In the genomic region with DNA sequence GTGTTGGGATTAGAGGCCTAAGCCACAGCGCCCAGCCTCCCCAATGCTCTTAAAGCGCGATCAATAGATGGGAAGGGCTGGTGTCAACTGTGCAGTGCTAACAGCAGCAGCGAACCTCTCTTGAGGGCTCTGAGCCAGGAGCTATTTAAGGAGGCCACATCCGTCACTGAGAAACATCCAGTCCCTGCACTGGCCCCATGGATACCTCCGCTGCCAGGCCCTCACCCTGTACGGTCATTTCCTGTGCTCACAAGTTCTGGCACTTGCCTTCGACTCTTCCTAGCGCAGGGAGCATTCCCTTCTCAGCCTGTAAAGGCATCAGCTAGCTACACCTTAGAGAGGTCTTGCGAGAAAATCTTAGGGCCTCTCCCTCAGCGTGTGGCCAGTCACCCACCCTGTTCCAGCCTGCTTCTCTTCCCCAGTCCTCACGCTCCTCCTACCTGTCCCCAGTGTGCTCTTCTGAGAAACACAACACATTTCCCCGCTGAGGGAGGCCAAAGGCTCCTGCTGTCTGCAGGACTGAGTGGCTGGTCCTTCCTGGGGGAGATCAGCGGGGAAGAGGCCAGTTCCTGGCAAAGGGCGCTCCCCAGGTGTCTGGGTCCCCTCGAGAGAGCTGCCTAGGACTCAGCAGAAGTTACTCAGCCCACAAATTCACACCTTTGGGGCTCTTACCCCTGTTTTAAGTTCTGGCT, we compare ENCODE assay signal across 16 cellular contexts. TPM values are rescaled to one million over a fixed set of nuclear protein-coding genes. Genes with fewer than 3 reads are reported as not detected.
DNase-seq lines count a peak whose midpoint lies in the region; ATAC-seq and TF ChIP-seq lines count a peak whose summit lies in the region.
"Had no signal": no experiment of that assay in that cellular context is flagged by ENCODE, and none has a peak within 500 bp of the region (broad histone marks: within the 10 kb centered on the region; RNA-seq: fewer than 3 reads in every experiment).

No MANE protein-coding gene starts in this region.

- peaks cover 4% of the 10 kb centered on the region for H3K9me3 Mint-ChIP-seq in glutamatergic neuron (ENCODE audit: unreplicated experiment)
- H3K9me3 Mint-ChIP-seq in activated T-helper 17 cell treated with anti-CD3 and anti-CD28 coated beads, Interleukin-2, amount 50 U/mL, for 72 hours = no peaks in the 10 kb centered on the region
- no peaks in the 10 kb centered on the region for H3K9me3 Mint-ChIP-seq in activated CD4-positive, alpha-beta memory T cell treated with anti-CD3 and anti-CD28 coated beads for 36 hours
- H3K9me3 Mint-ChIP-seq: activated CD8-positive, alpha-beta T cell treated with anti-CD3 and anti-CD28 coated beads for 36 hours; activated naive CD4-positive, alpha-beta T cell treated with anti-CD3 and anti-CD28 coated beads, Interleukin-2, amount 10 ng/mL, durations not matched to agents 7 days and 5 days; CD4-positive, alpha-beta memory T cell; nephron had no signal

- DNase-seq in astrocyte of the hippocampus (ENCODE audit: low read depth, low spot score) (peak; percentile 26), glutamatergic neuron (no peak), mucosa of descending colon (no peak), upper lobe of left lung (peak in 1 of 2 donors; percentile 31), AML-193 (lab: John Stamatoyannopoulos, UW) (no peak)
- no peak for DNase-seq in activated CD4-positive, alpha-beta memory T cell treated with anti-CD3 and anti-CD28 coated beads for 36 hours
- DNase-seq: activated CD8-positive, alpha-beta T cell treated with anti-CD3 and anti-CD28 coated beads for 36 hours; activated naive CD4-positive, alpha-beta T cell treated with anti-CD3 and anti-CD28 coated beads, Interleukin-2, amount 10 ng/mL, durations not matched to agents 7 days and 5 days; CD4-positive, alpha-beta memory T cell; effector CD8-positive, alpha-beta T cell; GOT3; NCI-H1694; T-helper 1 cell had no signal

- no peak overlapping the region for H3K4me3 Mint-ChIP-seq in glutamatergic neuron (ENCODE audit: unreplicated experiment)
- no peak overlapping the region for H3K4me3 Mint-ChIP-seq in activated T-helper 17 cell treated with anti-CD3 and anti-CD28 coated beads, Interleukin-2, amount 50 U/mL, for 72 hours
- H3K4me3 Mint-ChIP-seq in activated CD4-positive, alpha-beta memory T cell treated with anti-CD3 and anti-CD28 coated beads for 36 hours = no peak overlapping the region
- H3K4me3 Mint-ChIP-seq: activated CD8-positive, alpha-beta T cell treated with anti-CD3 and anti-CD28 coated beads for 36 hours; activated naive CD4-positive, alpha-beta T cell treated with anti-CD3 and anti-CD28 coated beads, Interleukin-2, amount 10 ng/mL, durations not matched to agents 7 days and 5 days; CD4-positive, alpha-beta memory T cell; nephron had no signal

- no peaks in the 10 kb centered on the region for H3K27me3 ChIP-seq in upper lobe of left lung

- H3K9me3 ChIP-seq in mucosa of descending colon = no peaks in the 10 kb centered on the region
- peaks cover 0 to 3% (median 0%) of the 10 kb centered on the region in 4 donors for H3K9me3 ChIP-seq in upper lobe of left lung

- TF ChIP-seq EP300 in upper lobe of left lung (IDR thresholded peaks at IDR 0.05) = peak in 1 of 4 donors; percentile 56

- no peak for TF ChIP-seq POLR2A in upper lobe of left lung (IDR thresholded peaks at IDR 0.05)

- H3K4me1 Mint-ChIP-seq in glutamatergic neuron (ENCODE audit: low read depth, unreplicated experiment) = peaks cover 9% of the 10 kb centered on the region
- no peaks in the 10 kb centered on the region for H3K4me1 Mint-ChIP-seq in activated T-helper 17 cell treated with anti-CD3 and anti-CD28 coated beads, Interleukin-2, amount 50 U/mL, for 72 hours
- H3K4me1 Mint-ChIP-seq in activated CD4-positive, alpha-beta memory T cell treated with anti-CD3 and anti-CD28 coated beads for 36 hours (ENCODE audit: low read depth) = no peaks in the 10 kb centered on the region
- H3K4me1 Mint-ChIP-seq: activated naive CD4-positive, alpha-beta T cell treated with anti-CD3 and anti-CD28 coated beads, Interleukin-2, amount 10 ng/mL, durations not matched to agents 7 days and 5 days had no signal

- peak overlapping the region; percentile 59 for H3K27ac Mint-ChIP-seq in glutamatergic neuron (ENCODE audit: unreplicated experiment)
- no peak overlapping the region for H3K27ac Mint-ChIP-seq in activated T-helper 17 cell treated with anti-CD3 and anti-CD28 coated beads, Interleukin-2, amount 50 U/mL, for 72 hours
- no peak overlapping the region for H3K27ac Mint-ChIP-seq in activated CD4-positive, alpha-beta memory T cell treated with anti-CD3 and anti-CD28 coated beads for 36 hours
- H3K27ac Mint-ChIP-seq: activated CD8-positive, alpha-beta T cell treated with anti-CD3 and anti-CD28 coated beads for 36 hours; activated naive CD4-positive, alpha-beta T cell treated with anti-CD3 and anti-CD28 coated beads, Interleukin-2, amount 10 ng/mL, durations not matched to agents 7 days and 5 days; nephron had no signal

- CTCF ChIA-PET in activated CD4-positive, alpha-beta memory T cell treated with anti-CD3 and anti-CD28 coated beads for 36 hours (lab: Charles Lee) = interaction anchor here (0.6 kb wide), 1 partner anchor 332 kb away, joined by 3 read pairs; no protein-coding TSS in a partner anchor

- TF ChIP-seq CTCF in glutamatergic neuron (IDR thresholded peaks at IDR 0.05; ENCODE audit: partially characterized antibody, unreplicated experiment) (no peak), mucosa of descending colon (IDR thresholded peaks at IDR 0.05) (no peak), upper lobe of left lung (IDR thresholded peaks at IDR 0.05) (no peak)

- H3K27me3 Mint-ChIP-seq in glutamatergic neuron (ENCODE audit: unreplicated experiment) = peaks cover 6% of the 10 kb centered on the region
- H3K27me3 Mint-ChIP-seq in activated T-helper 17 cell treated with anti-CD3 and anti-CD28 coated beads, Interleukin-2, amount 50 U/mL, for 72 hours = no peaks in the 10 kb centered on the region
- H3K27me3 Mint-ChIP-seq in activated CD4-positive, alpha-beta memory T cell treated with anti-CD3 and anti-CD28 coated beads for 36 hours = no peaks in the 10 kb centered on the region
- H3K27me3 Mint-ChIP-seq: activated CD8-positive, alpha-beta T cell treated with anti-CD3 and anti-CD28 coated beads for 36 hours; activated naive CD4-positive, alpha-beta T cell treated with anti-CD3 and anti-CD28 coated beads, Interleukin-2, amount 10 ng/mL, durations not matched to agents 7 days and 5 days; CD4-positive, alpha-beta memory T cell had no signal

- intact Hi-C loops in mucosa of descending colon (cut with DNase I, micrococcal nuclease) = no loop called here
- intact Hi-C loops in activated CD4-positive, alpha-beta memory T cell treated with anti-CD3 and anti-CD28 coated beads for 36 hours (cut with micrococcal nuclease) = no loop called here

- POLR2A ChIA-PET in activated CD4-positive, alpha-beta memory T cell treated with anti-CD3 and anti-CD28 coated beads for 36 hours (lab: Charles Lee) = no interaction called here

- peak overlapping the region; percentile 51 to 90 (median 78) for H3K27ac ChIP-seq in upper lobe of left lung

- H3K36me3 ChIP-seq in mucosa of descending colon (ENCODE audit: low read depth) (no peaks in the 10 kb centered on the region), upper lobe of left lung (peaks cover 10 to 74% (median 49%) of the 10 kb centered on the region in 4 donors)

- H3K4me3 ChIP-seq in mucosa of descending colon = no peak overlapping the region
- no peak overlapping the region for H3K4me3 ChIP-seq in upper lobe of left lung

- H3K4me1 ChIP-seq in mucosa of descending colon (ENCODE audit: low read depth) (no peaks in the 10 kb centered on the region), upper lobe of left lung (peaks cover 0 to 7% (median 5%) of the 10 kb centered on the region in 4 donors)

- H3K36me3 Mint-ChIP-seq in glutamatergic neuron (ENCODE audit: unreplicated experiment) = peaks cover 16% of the 10 kb centered on the region
- H3K36me3 Mint-ChIP-seq in activated T-helper 17 cell treated with anti-CD3 and anti-CD28 coated beads, Interleukin-2, amount 50 U/mL, for 72 hours (ENCODE audit: low read depth) = peaks cover 70% of the 10 kb centered on the region
- H3K36me3 Mint-ChIP-seq in activated CD4-positive, alpha-beta memory T cell treated with anti-CD3 and anti-CD28 coated beads for 36 hours = peaks cover 21% of the 10 kb centered on the region

- ATAC-seq in mucosa of descending colon = peak; percentile 11
- peak in 1 of 2 donors; percentile 56 for ATAC-seq in upper lobe of left lung (ENCODE audit: low FRiP score in 2 of 2)
- no peak for ATAC-seq in activated T-helper 17 cell treated with anti-CD3 and anti-CD28 coated beads, Interleukin-2, amount 50 U/mL, for 72 hours (replicated peaks)
- ATAC-seq in GM21529 (IDR thresholded peaks at IDR 0.05; ENCODE audit: unreplicated experiment) = no peak
- ATAC-seq: activated CD8-positive, alpha-beta T cell treated with anti-CD3 and anti-CD28 coated beads for 36 hours had no signal

- WGBS in upper lobe of left lung, 2 donors = 64 to 66% methylated on average over 11 to 16 of the region's 16 CpGs

RNA-seq across cellular contexts. Expression of gene GTF3C1, which starts 28.6 kb away (rescaled TPM):
- total RNA-seq in glutamatergic neuron (ENCODE audit: unreplicated experiment) (106 TPM), mucosa of descending colon (10 to 100 TPM; 47.0 to 58.5 (median 47.7) TPM), upper lobe of left lung (100 to 1,000 TPM in 1 of 6 donors, 10 to 100 TPM in 5; 58.3 to 138 (median 73.3) TPM)
- 10 to 100 TPM; 56.1 to 60.4 TPM for total RNA-seq in activated T-helper 17 cell treated with anti-CD3 and anti-CD28 coated beads, Interleukin-2, amount 50 U/mL, for 72 hours
- total RNA-seq in activated CD4-positive, alpha-beta memory T cell treated with anti-CD3 and anti-CD28 coated beads for 36 hours = 10 to 100 TPM; 50.6 to 52.9 TPM

RNA-seq across cellular contexts. Expression of gene KATNIP, which starts 28.8 kb away (rescaled TPM):
- total RNA-seq in glutamatergic neuron (ENCODE audit: unreplicated experiment) (22.9 TPM), mucosa of descending colon (10 to 100 TPM; 32.8 to 48.6 (median 33.9) TPM), upper lobe of left lung (10 to 100 TPM; 19.9 to 79.6 (median 38.6) TPM)
- total RNA-seq in activated T-helper 17 cell treated with anti-CD3 and anti-CD28 coated beads, Interleukin-2, amount 50 U/mL, for 72 hours = 10 to 100 TPM; 12.9 to 14.3 TPM
- 10 to 100 TPM in 1 of 2 experiments, 1 to 10 TPM in 1; 9.8 to 13.7 TPM for total RNA-seq in activated CD4-positive, alpha-beta memory T cell treated with anti-CD3 and anti-CD28 coated beads for 36 hours
